ENCODE assay signal across 27 cellular contexts in genomic region chr16:61471737-61472136, GRCh38.
"Had no signal": no experiment of that assay in that cellular context is flagged by ENCODE, and none has a peak within 500 bp of the region (broad histone marks: within the 10 kb centered on the region; RNA-seq: fewer than 3 reads in every experiment).

No MANE protein-coding gene starts in this region.

- ATAC-seq: effector memory CD8-positive, alpha-beta T cell; gastrocnemius medialis; heart left ventricle; left ventricle myocardium superior; lower lobe of right lung; mucosa of descending colon; natural killer cell treated with Interleukin-12 subunit alpha and Interleukin-12 subunit beta and Interleukin-15 and Interleukin-18, amount 100 ng/mL, for 72 hours; pancreas; sciatic nerve; stimulated activated memory B cell treated with anti-CD40 and anti-IgM and Interleukin-4, amounts not matched to agents 10 μg/mL and 1 μg/mL and 100 μg/mL, for 72 hours; stimulated activated naive CD8-positive, alpha-beta T cell treated with anti-CD3 and anti-CD28 coated beads, Interleukin-15, Interleukin-2, amounts not matched to agents 100 U/mL and 50 U/mL, for 24 hours had no signal

- H3K27me3 ChIP-seq: gastrocnemius medialis, heart left ventricle, hepatocyte, neutrophil, pancreas, right atrium auricular region, testis, tibial artery had no signal

- FAIRE-seq: keratinocyte, pancreas had no signal

- H3K27me3 Mint-ChIP-seq: effector memory CD8-positive, alpha-beta T cell; memory B cell; naive B cell; natural killer cell treated with Interleukin-12 subunit alpha and Interleukin-12 subunit beta and Interleukin-15 and Interleukin-18, amount 100 ng/mL, for 72 hours; stimulated activated memory B cell treated with anti-CD40 and anti-IgM and Interleukin-4, amounts not matched to agents 10 μg/mL and 1 μg/mL and 100 μg/mL, for 72 hours; type B pancreatic cell had no signal

- H3K79me2 ChIP-seq: hepatocyte had no signal

- H3K36me3 ChIP-seq: gastrocnemius medialis, heart left ventricle, lower lobe of right lung, neutrophil, pancreas, right atrium auricular region, tibial artery had no signal

- H3K27ac ChIP-seq: gastrocnemius medialis, heart left ventricle, hepatocyte, lower lobe of right lung, neutrophil, pancreas, right atrium auricular region, testis, tibial artery had no signal

- H3K4me3 ChIP-seq: gastrocnemius medialis, heart left ventricle, hepatocyte, lower lobe of right lung, mucosa of descending colon, pancreas, right atrium auricular region, smooth muscle cell, testis, tibial artery had no signal

- H3K4me2 ChIP-seq: hepatocyte, smooth muscle cell had no signal

- H3K4me3 Mint-ChIP-seq: effector memory CD8-positive, alpha-beta T cell; memory B cell; mesothelial cell of epicardium; naive B cell; natural killer cell treated with Interleukin-12 subunit alpha and Interleukin-12 subunit beta and Interleukin-15 and Interleukin-18, amount 100 ng/mL, for 72 hours; neural crest cell; stimulated activated memory B cell treated with anti-CD40 and anti-IgM and Interleukin-4, amounts not matched to agents 10 μg/mL and 1 μg/mL and 100 μg/mL, for 72 hours; type B pancreatic cell had no signal

- H3K27ac Mint-ChIP-seq: effector memory CD8-positive, alpha-beta T cell; memory B cell; mesothelial cell of epicardium; naive B cell; natural killer cell treated with Interleukin-12 subunit alpha and Interleukin-12 subunit beta and Interleukin-15 and Interleukin-18, amount 100 ng/mL, for 72 hours; stimulated activated memory B cell treated with anti-CD40 and anti-IgM and Interleukin-4, amounts not matched to agents 10 μg/mL and 1 μg/mL and 100 μg/mL, for 72 hours; type B pancreatic cell had no signal

- DNase-seq: cortex of kidney; effector memory CD8-positive, alpha-beta T cell; gastrocnemius medialis; heart left ventricle; left ventricle myocardium superior; lower lobe of right lung; mucosa of descending colon; naive B cell; stimulated activated CD4-positive, alpha-beta T cell treated with anti-CD3 and anti-CD28 coated beads, Interleukin-2, amount 100 ng/mL, for 24 hours; stimulated activated CD4-positive, alpha-beta T cell treated with anti-CD3 and anti-CD28 coated beads, Interleukin-4, amount 100 ng/mL, for 24 hours; stimulated activated naive CD8-positive, alpha-beta T cell treated with anti-CD3 and anti-CD28 coated beads, Interleukin-15, Interleukin-2, amounts not matched to agents 100 U/mL and 50 U/mL, for 24 hours; substantia nigra; testis; tibial artery had no signal

- H3K4me1 Mint-ChIP-seq: memory B cell; mesothelial cell of epicardium; naive B cell; neural crest cell; stimulated activated memory B cell treated with anti-CD40 and anti-IgM and Interleukin-4, amounts not matched to agents 10 μg/mL and 1 μg/mL and 100 μg/mL, for 72 hours had no signal

- H3K36me3 Mint-ChIP-seq: memory B cell; mesothelial cell of epicardium; naive B cell; stimulated activated memory B cell treated with anti-CD40 and anti-IgM and Interleukin-4, amounts not matched to agents 10 μg/mL and 1 μg/mL and 100 μg/mL, for 72 hours; type B pancreatic cell had no signal

- H3K4me1 ChIP-seq: gastrocnemius medialis, heart left ventricle, lower lobe of right lung, pancreas, right atrium auricular region, testis, tibial artery had no signal
